Comparison of ENCODE assay signal across 10 cellular contexts in the genomic region with DNA sequence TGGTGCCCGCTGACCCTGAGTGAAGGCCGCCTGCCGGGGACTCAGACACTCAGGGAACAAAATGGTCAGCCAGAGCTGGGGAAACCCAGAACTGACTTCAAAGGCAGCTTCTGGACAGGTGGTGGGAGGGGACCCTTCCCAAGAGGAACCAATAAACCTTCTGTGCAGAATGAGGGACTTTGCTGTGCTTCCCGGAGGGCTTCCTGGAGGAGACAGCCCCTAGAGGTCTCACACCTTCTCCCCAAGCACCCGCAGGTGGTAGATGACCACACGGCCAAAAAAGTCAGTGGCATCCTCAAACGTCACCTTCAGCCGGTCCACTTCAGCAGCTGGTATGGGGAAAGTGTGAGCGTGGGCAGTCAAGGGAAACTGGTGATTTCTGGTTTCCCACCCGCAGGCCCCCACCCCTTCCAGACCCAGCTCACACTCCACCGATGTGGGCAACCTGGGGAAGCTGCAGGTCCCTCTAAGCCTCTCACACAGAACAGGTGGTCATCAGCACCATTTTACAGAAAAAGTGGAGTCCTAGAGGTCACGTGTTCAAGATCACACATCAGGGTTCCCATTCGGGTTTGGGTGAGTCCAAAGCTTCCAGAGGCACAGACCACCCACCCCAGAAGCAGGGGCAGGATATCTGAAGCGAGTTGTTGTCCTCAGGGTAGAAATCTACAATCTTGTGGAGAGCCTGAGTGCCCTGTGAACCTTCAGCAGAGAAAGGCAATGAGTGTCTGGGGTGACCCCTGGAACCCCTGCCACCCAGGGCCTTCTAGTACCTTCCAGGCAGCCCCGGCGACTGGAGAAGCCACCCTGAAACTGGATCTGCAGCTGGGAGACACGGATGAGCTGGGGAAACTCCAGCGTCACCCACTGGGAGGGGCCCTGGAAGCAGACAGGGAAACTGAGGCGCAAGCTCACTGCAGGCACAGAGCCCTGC. TPM values are rescaled to one million over a fixed set of nuclear protein-coding genes. Genes with fewer than 3 reads are reported as not detected.
DNase-seq lines count a peak whose midpoint lies in the region; ATAC-seq, FAIRE-seq and TF ChIP-seq lines count a peak whose summit lies in the region.
"Had no signal": no experiment of that assay in that cellular context is flagged by ENCODE, and none has a peak within 500 bp of the region (broad histone marks: within the 10 kb centered on the region; RNA-seq: fewer than 3 reads in every experiment).

No MANE protein-coding gene starts in this region.

- H3K9ac ChIP-seq in GM12878 (ENCODE audit: control insufficient read depth, insufficient read depth, low read length): peak overlapping the region; percentile 70
- peak overlapping the region; percentile 90 for H3K9ac ChIP-seq in mesenchymal stem cell (ENCODE audit: low read length)

- no peak overlapping the region for H3K18ac ChIP-seq in mesenchymal stem cell (ENCODE audit: low read depth in 1 of 2, low read length in 2 of 2)

- H2AK5ac ChIP-seq in mesenchymal stem cell (ENCODE audit: low read length, severe bottlenecking): no peak overlapping the region

- DNase-seq in left ventricle myocardium inferior: no peak
- DNase-seq in Right ventricle myocardium superior: no peak
- DNase-seq in GM12878 (ENCODE audit: low read depth, low spot score): no peak
- no peak for DNase-seq in mesenchymal stem cell
- peak in 1 of 2 donors; percentile 85 for DNase-seq in vagina (ENCODE audit: extremely low spot score in 2 of 2)
- DNase-seq in adrenal gland: no peak

- no peak overlapping the region for H2BK120ac ChIP-seq in mesenchymal stem cell (ENCODE audit: low read depth, low read length)

- H3K79me1 ChIP-seq in mesenchymal stem cell (replicated peaks; ENCODE audit: low read length, poor library complexity, severe bottlenecking): peaks cover 27% of the 10 kb centered on the region

- TF ChIP-seq RAD21 in GM12878 (IDR thresholded peaks at IDR 0.05; ENCODE audit: insufficient read depth, low read depth, low read length): no peak

- H4K8ac ChIP-seq in mesenchymal stem cell (ENCODE audit: low read length): peak overlapping the region; percentile 15

- SMC1A ChIA-PET in GM12878 (lab: Charles Lee; ENCODE audit: uncharacterized antibody, unreplicated experiment): interaction anchor here (1.4 to 1.8 kb wide), 4 partner anchors 9 to 46 kb away, joined by 3 to 8 read pairs (median 6); no protein-coding TSS in a partner anchor

- no peak for TF ChIP-seq CTCF in left ventricle myocardium inferior (IDR thresholded peaks at IDR 0.05; ENCODE audit: borderline replicate concordance)
- no peak for TF ChIP-seq CTCF in GM12878 (IDR thresholded peaks at IDR 0.05 in 2 of 3, conservative IDR thresholded peaks at IDR 0.05 in 1 of 3; ENCODE audit: control insufficient read depth in 2 of 3, extremely low read depth in 1 of 3, insufficient read depth in 1 of 3, low read depth in 3 of 3, low read length in 3 of 3)
- TF ChIP-seq CTCF in vagina (IDR thresholded peaks at IDR 0.05): no peak
- TF ChIP-seq CTCF in adrenal gland (IDR thresholded peaks at IDR 0.05): no peak

- RAD21 ChIA-PET in GM12878 (lab: Charles Lee; ENCODE audit: unreplicated experiment): interaction anchor here (1.4 to 2.3 kb wide), 3 partner anchors 10 to 15 kb away, joined by 3 to 15 read pairs (median 4); a partner anchor contains a TSS

- no peak overlapping the region for H3K23ac ChIP-seq in mesenchymal stem cell (ENCODE audit: low read length in 2 of 2)

- no peak overlapping the region for H2BK5ac ChIP-seq in mesenchymal stem cell (ENCODE audit: low read depth, low read length, poor library complexity, severe bottlenecking)

- no peak overlapping the region for H2BK15ac ChIP-seq in mesenchymal stem cell (ENCODE audit: low read depth, poor library complexity, severe bottlenecking)

- WGBS in GM12878 (ENCODE audit: insufficient coverage, insufficient replicate concordance, low lambda C conversion rate, missing lambda C conversion rate): 38% methylated on average over 19 of the region's 19 CpGs
- 93% methylated on average over 19 of the region's 19 CpGs for WGBS in mesenchymal stem cell
- WGBS in adrenal gland, 4 donors: 79 to 92% (median 81%) methylated on average over 11 to 19 of the region's 19 CpGs

- H3K9me3 ChIP-seq in left ventricle myocardium inferior (replicated peaks) (no peaks in the 10 kb centered on the region), GM12878 (replicated peaks; ENCODE audit: control insufficient read depth, insufficient read depth, low read length) (no peaks in the 10 kb centered on the region), mesenchymal stem cell (ENCODE audit: control insufficient read depth, low read length) (no peaks in the 10 kb centered on the region), vagina (no peaks in the 10 kb centered on the region), adrenal gland (replicated peaks in 1 of 3) (no peaks in the 10 kb centered on the region)

- peak overlapping the region; percentile 99 for H3K4me2 ChIP-seq in GM12878 (ENCODE audit: control insufficient read depth, insufficient read depth)
- H3K4me2 ChIP-seq in mesenchymal stem cell (ENCODE audit: low read length, poor library complexity, severe bottlenecking): no peak overlapping the region

- 0 out of 2 replicates have a peak, but pooled peaks have one; percentile 2 for TF ChIP-seq POLR2A in GM12878 (IDR thresholded peaks at IDR 0.05; ENCODE audit: low read depth, low read length)
- no peak for TF ChIP-seq POLR2A in vagina (IDR thresholded peaks at IDR 0.05)
- no peak for TF ChIP-seq POLR2A in adrenal gland (IDR thresholded peaks at IDR 0.05)

- H3K4me1 ChIP-seq in left ventricle myocardium inferior (peaks cover 19% of the 10 kb centered on the region), GM12878 (ENCODE audit: control insufficient read depth, insufficient read depth, low read length) (peaks cover 5% of the 10 kb centered on the region; the same call in 1 of the 2 replicates), mesenchymal stem cell (ENCODE audit: control insufficient read depth, insufficient read depth, low read depth, low read length) (peaks cover 10% of the 10 kb centered on the region), vagina (peaks cover 11% of the 10 kb centered on the region), adrenal gland (replicated peaks in 1 of 2) (peaks cover 7 to 10% of the 10 kb centered on the region in 2 donors)

- CTCF ChIA-PET in GM12878 (lab: Yijun Ruan, JAX): interaction anchor here (0.6 to 1.5 kb wide), 4 partner anchors 13 to 79 kb away, joined by 3 to 4 read pairs (median 3); no protein-coding TSS in a partner anchor

- POLR2A ChIA-PET in GM12878 (lab: Charles Lee): interaction anchor here (0.5 to 3.2 kb wide), 3 partner anchors 10 to 317 kb away, joined by 3 to 25 read pairs (median 5); a partner anchor contains a TSS

- H3K14ac ChIP-seq in mesenchymal stem cell (ENCODE audit: low read length in 2 of 2): no peak overlapping the region

- BruUV-seq in GM12878 (replicated peaks; lab: Mats Ljungman, UMichigan): no TSS peak

- no peak overlapping the region for H4K91ac ChIP-seq in mesenchymal stem cell (ENCODE audit: low read length)

- ATAC-seq in Right ventricle myocardium superior (ENCODE audit: poor library complexity): no peak
- peak; percentile 18 for ATAC-seq in GM12878
- no peak for ATAC-seq in HG02938 (IDR thresholded peaks at IDR 0.05; ENCODE audit: unreplicated experiment)
- no peak for ATAC-seq in GM18502 (IDR thresholded peaks at IDR 0.05; ENCODE audit: poor library complexity, unreplicated experiment)

- intact Hi-C loops in left ventricle myocardium inferior (cut with micrococcal nuclease) (no loop called here), Right ventricle myocardium superior (cut with DNase I) (no loop called here), GM12878 (cut with micrococcal nuclease; ENCODE audit: unreplicated experiment) (no loop called here), vagina (cut with DNase I) (no loop called here), adrenal gland (cut with DNase I) (no loop called here)

- FAIRE-seq in GM12878 (lab: Jason Lieb, UNC): no peak

- no peak overlapping the region for H3K4ac ChIP-seq in mesenchymal stem cell (ENCODE audit: low read depth in 1 of 2, low read length in 2 of 2)

- no peaks in the 10 kb centered on the region for H4K20me1 ChIP-seq in GM12878 (ENCODE audit: control insufficient read depth, insufficient read depth)

- H2BK12ac ChIP-seq in mesenchymal stem cell (ENCODE audit: low read length in 2 of 2): no peak overlapping the region

- H3K27ac ChIP-seq in left ventricle myocardium inferior (replicated peaks) (peak overlapping the region; percentile 75), GM12878 (ENCODE audit: control insufficient read depth, insufficient read depth) (peak overlapping the region; percentile 75), mesenchymal stem cell (ENCODE audit: low read length, poor library complexity, severe bottlenecking) (no peak overlapping the region), vagina (peak overlapping the region; percentile 51), adrenal gland (peak overlapping the region in 1 of 5 donors; percentile 45)

- TF ChIP-seq EP300 in GM12878 (IDR thresholded peaks at IDR 0.05; ENCODE audit: borderline replicate concordance in 1 of 2, control insufficient read depth in 1 of 2, low read depth in 2 of 2, low read length in 2 of 2): no peak

- H2AFZ ChIP-seq in GM12878 (ENCODE audit: control insufficient read depth, low read depth, low read length): no peak overlapping the region
- no peak overlapping the region for H2AFZ ChIP-seq in mesenchymal stem cell (ENCODE audit: low read depth, low read length)

- peaks cover 10% of the 10 kb centered on the region for H3K27me3 ChIP-seq in left ventricle myocardium inferior (ENCODE audit: low read depth)
- no peaks in the 10 kb centered on the region for H3K27me3 ChIP-seq in GM12878 (replicated peaks in 1 of 2; ENCODE audit: control insufficient read depth in 2 of 2, insufficient read depth in 2 of 2, low read length in 1 of 2)
- peaks cover 11 to 20% of the 10 kb centered on the region in 2 experiments for H3K27me3 ChIP-seq in mesenchymal stem cell (ENCODE audit: control insufficient read depth in 1 of 2, insufficient read depth in 1 of 2, low read length in 2 of 2)
- no peaks in the 10 kb centered on the region for H3K27me3 ChIP-seq in vagina
- H3K27me3 ChIP-seq in adrenal gland: no peaks in the 10 kb centered on the region

- in situ Hi-C loops in GM12878 (cut with MboI): no loop called here

- H3K36me3 ChIP-seq in left ventricle myocardium inferior (peaks cover 41% of the 10 kb centered on the region), GM12878 (ENCODE audit: control insufficient read depth in 2 of 2, insufficient read depth in 2 of 2, low read length in 1 of 2) (peaks cover 4 to 15% of the 10 kb centered on the region in 2 experiments), mesenchymal stem cell (ENCODE audit: control insufficient read depth in 1 of 2, insufficient read depth in 2 of 2, low read depth in 1 of 2, low read length in 2 of 2) (peaks cover 39 to 43% of the 10 kb centered on the region in 2 experiments), vagina (peaks cover 0 to 5% of the 10 kb centered on the region in 2 donors), adrenal gland (replicated peaks in 1 of 2) (peaks cover 0 to 26% of the 10 kb centered on the region in 2 donors)

- H3K79me2 ChIP-seq in GM12878 (ENCODE audit: control insufficient read depth, insufficient read depth, low read length): peaks cover 16% of the 10 kb centered on the region

- H3K4me3 ChIP-seq in left ventricle myocardium inferior (peak overlapping the region; percentile 74), GM12878 (peak overlapping the region; percentile 93), mesenchymal stem cell (ENCODE audit: insufficient read depth in 1 of 2, low read depth in 1 of 2, low read length in 2 of 2) (peak overlapping the region in 1 of 2 experiments; percentile 88), vagina (peak overlapping the region; percentile 60 to 79), adrenal gland (peak overlapping the region in 2 of 4 donors; percentile 41 to 63)

RNA-seq across cellular contexts. Expression of a gene that starts 1.2 kb away (rescaled TPM):
- total RNA-seq in left ventricle myocardium inferior (6.3 TPM), Right ventricle myocardium superior (5.9 TPM), GM12878 (2014; rRNA removed) (22.4 and 23.9 TPM in 2 replicates), GM12878 (2014; rRNA removed; fragmentation: Illumina TruSeq; extraction: Trizol) (19.7 and 22.5 TPM in 2 replicates), GM12878 (2021) (27.8 and 28.5 TPM in 2 replicates), vagina (12.5 TPM), adrenal gland (10 to 100 TPM in 7 of 8 donors, 1 to 10 TPM in 1; 4.0 to 16.4 (median 12.2) TPM)
- 10.1 and 12.1 TPM in 2 replicates for total RNA-seq in GM12878 (2013; cell fraction: nucleolus; rRNA removed)
- 9.9 TPM for polyA plus RNA-seq in GM12878 (2011; ENCODE audit: low read depth)
- polyA plus RNA-seq in GM12878 (2011; rRNA removed) (13.0 and 22.0 TPM in 2 replicates), GM12878 (2014; fragmentation: Illumina TruSeq; extraction: Trizol) (13.6 and 21.5 TPM in 2 replicates), GM12878 (2014; fragmentation: Nextera tagmentation; extraction: Ambion mirVana) (10 to 100 TPM; 43.3 to 44.8 TPM), GM12878 (2014; rRNA removed) (31.0 and 33.7 TPM in 2 replicates), GM12878 (2016; fragmentation: Nextera tagmentation; extraction: Ambion mirVana) (10 to 100 TPM; 28.4 to 29.0 TPM), adrenal gland (10 to 100 TPM in 2 of 3 donors, 1 to 10 TPM in 1; 9.9 to 21.6 (median 21.2) TPM)
- polyA plus RNA-seq in GM12878 (2011; cell fraction: cytosol; rRNA removed): 17.5 and 27.3 TPM in 2 replicates
- polyA plus RNA-seq in GM12878 (2011; cell fraction: nucleus; rRNA removed): 42.0 and 47.9 TPM in 2 replicates
- polyA plus RNA-seq in GM12878 (2012): 14.9 and 16.6 TPM in 2 replicates
- polyA minus RNA-seq in GM12878 (2011; rRNA and poly(A)+ RNA removed): 7.8 and 15.9 TPM in 2 replicates
- polyA minus RNA-seq in GM12878 (2011; cell fraction: cytosol; rRNA and poly(A)+ RNA removed): 4.4 and 5.5 TPM in 2 replicates
- polyA minus RNA-seq in GM12878 (2011; cell fraction: nucleus; rRNA and poly(A)+ RNA removed): 7.3 and 10.1 TPM in 2 replicates
- 3.7 TPM for polyA plus RNA-seq in mesenchymal stem cell (2013, experiment 1 of 2)
- polyA plus RNA-seq in mesenchymal stem cell (2013, experiment 2 of 2): 3.1 TPM

RNA-seq across cellular contexts. Expression of a gene that starts 9.8 kb away (rescaled TPM):
- total RNA-seq in left ventricle myocardium inferior (not detected), Right ventricle myocardium superior (not detected), GM12878 (2014; rRNA removed) (0.11 and 0.34 TPM in 2 replicates), GM12878 (2014; rRNA removed; fragmentation: Illumina TruSeq; extraction: Trizol) (0.09 and 0.14 TPM in 2 replicates), GM12878 (2021) (0.10 and 0.16 TPM in 2 replicates), vagina (not detected), adrenal gland (under 1 TPM in 2 of 8 donors, not detected in 6; 0.14 to 0.42 TPM)
- 0.06 TPM in 1 of 2 replicates, not detected in the other for total RNA-seq in GM12878 (2013; cell fraction: nucleolus; rRNA removed)
- 0.09 TPM for polyA plus RNA-seq in GM12878 (2011; ENCODE audit: low read depth)
- polyA plus RNA-seq in GM12878 (2011; rRNA removed) (0.12 and 0.13 TPM in 2 replicates), GM12878 (2014; fragmentation: Illumina TruSeq; extraction: Trizol) (0.26 TPM in 1 of 2 replicates, not detected in the other), GM12878 (2014; fragmentation: Nextera tagmentation; extraction: Ambion mirVana) (under 1 TPM in 1 of 2 experiments, not detected in 1; 0.02 TPM), GM12878 (2014; rRNA removed) (0.19 and 0.51 TPM in 2 replicates), GM12878 (2016; fragmentation: Nextera tagmentation; extraction: Ambion mirVana) (under 1 TPM; 0.12 to 0.20 TPM), adrenal gland (under 1 TPM in 2 of 3 donors, not detected in 1; 0.08 to 0.11 TPM)
- polyA plus RNA-seq in GM12878 (2011; cell fraction: cytosol; rRNA removed): 0.03 and 0.06 TPM in 2 replicates
- 0.16 and 0.25 TPM in 2 replicates for polyA plus RNA-seq in GM12878 (2011; cell fraction: nucleus; rRNA removed)
- 0.16 and 0.24 TPM in 2 replicates for polyA plus RNA-seq in GM12878 (2012)
- polyA minus RNA-seq in GM12878 (2011; rRNA and poly(A)+ RNA removed): 0.22 and 0.46 TPM in 2 replicates
- not detected in 2 replicates for polyA minus RNA-seq in GM12878 (2011; cell fraction: cytosol; rRNA and poly(A)+ RNA removed)
- polyA minus RNA-seq in GM12878 (2011; cell fraction: nucleus; rRNA and poly(A)+ RNA removed): not detected in 2 replicates
- 0.01 TPM for polyA plus RNA-seq in mesenchymal stem cell (2013, experiment 1 of 2)
- 0.01 TPM for polyA plus RNA-seq in mesenchymal stem cell (2013, experiment 2 of 2)
- total RNA-seq: Daoy, mesenteric fat pad had no signal

RNA-seq across cellular contexts. Expression of a gene that starts 9.9 kb away (rescaled TPM):
- total RNA-seq in left ventricle myocardium inferior (37.2 TPM), Right ventricle myocardium superior (33.9 TPM), GM12878 (2014; rRNA removed) (98.3 and 125 TPM in 2 replicates), GM12878 (2014; rRNA removed; fragmentation: Illumina TruSeq; extraction: Trizol) (81.0 and 88.1 TPM in 2 replicates), GM12878 (2021) (113 and 118 TPM in 2 replicates), vagina (61.6 TPM), adrenal gland (10 to 100 TPM; 28.0 to 64.2 (median 50.4) TPM)
- total RNA-seq in GM12878 (2013; cell fraction: nucleolus; rRNA removed): 47.3 and 51.9 TPM in 2 replicates
- polyA plus RNA-seq in GM12878 (2011; ENCODE audit: low read depth): 100 TPM
- polyA plus RNA-seq in GM12878 (2011; rRNA removed) (35.0 and 73.8 TPM in 2 replicates), GM12878 (2014; fragmentation: Illumina TruSeq; extraction: Trizol) (40.2 and 89.4 TPM in 2 replicates), GM12878 (2014; fragmentation: Nextera tagmentation; extraction: Ambion mirVana) (10 to 100 TPM; 70.8 TPM), GM12878 (2014; rRNA removed) (102 and 126 TPM in 2 replicates), GM12878 (2016; fragmentation: Nextera tagmentation; extraction: Ambion mirVana) (100 to 1,000 TPM; 108 to 119 TPM), adrenal gland (100 to 1,000 TPM in 2 of 3 donors, 10 to 100 TPM in 1; 21.7 to 195 (median 140) TPM)
- 124 and 158 TPM in 2 replicates for polyA plus RNA-seq in GM12878 (2011; cell fraction: cytosol; rRNA removed)
- polyA plus RNA-seq in GM12878 (2011; cell fraction: nucleus; rRNA removed): 213 and 235 TPM in 2 replicates
- 113 and 114 TPM in 2 replicates for polyA plus RNA-seq in GM12878 (2012)
- 55.2 and 80.2 TPM in 2 replicates for polyA minus RNA-seq in GM12878 (2011; rRNA and poly(A)+ RNA removed)
- polyA minus RNA-seq in GM12878 (2011; cell fraction: cytosol; rRNA and poly(A)+ RNA removed): 34.3 and 37.6 TPM in 2 replicates
- 57.1 and 106 TPM in 2 replicates for polyA minus RNA-seq in GM12878 (2011; cell fraction: nucleus; rRNA and poly(A)+ RNA removed)
- polyA plus RNA-seq in mesenchymal stem cell (2013, experiment 1 of 2): 145 TPM
- polyA plus RNA-seq in mesenchymal stem cell (2013, experiment 2 of 2): 144 TPM

RNA-seq across cellular contexts. Expression of a gene that starts 10.0 kb away (rescaled TPM):
- total RNA-seq in left ventricle myocardium inferior (20.2 TPM), Right ventricle myocardium superior (21.0 TPM), GM12878 (2014; rRNA removed) (31.1 and 33.5 TPM in 2 replicates), GM12878 (2014; rRNA removed; fragmentation: Illumina TruSeq; extraction: Trizol) (14.9 TPM in 2 replicates), GM12878 (2021) (25.8 and 27.1 TPM in 2 replicates), vagina (18.9 TPM), adrenal gland (10 to 100 TPM in 7 of 8 donors, 1 to 10 TPM in 1; 8.3 to 32.2 (median 24.0) TPM)
- 31.6 and 35.8 TPM in 2 replicates for total RNA-seq in GM12878 (2013; cell fraction: nucleolus; rRNA removed)
- 9.7 TPM for polyA plus RNA-seq in GM12878 (2011; ENCODE audit: low read depth)
- polyA plus RNA-seq in GM12878 (2011; rRNA removed) (5.3 and 13.7 TPM in 2 replicates), GM12878 (2014; fragmentation: Illumina TruSeq; extraction: Trizol) (8.6 and 19.6 TPM in 2 replicates), GM12878 (2014; fragmentation: Nextera tagmentation; extraction: Ambion mirVana) (1 to 10 TPM; 3.7 to 6.0 TPM), GM12878 (2014; rRNA removed) (30.8 and 31.5 TPM in 2 replicates), GM12878 (2016; fragmentation: Nextera tagmentation; extraction: Ambion mirVana) (10 to 100 TPM; 39.0 to 40.3 TPM), adrenal gland (10 to 100 TPM; 20.3 to 49.6 (median 34.2) TPM)
- polyA plus RNA-seq in GM12878 (2011; cell fraction: cytosol; rRNA removed): 15.2 and 24.3 TPM in 2 replicates
- polyA plus RNA-seq in GM12878 (2011; cell fraction: nucleus; rRNA removed): 25.3 and 37.8 TPM in 2 replicates
- 10.9 and 13.6 TPM in 2 replicates for polyA plus RNA-seq in GM12878 (2012)
- 8.3 and 14.1 TPM in 2 replicates for polyA minus RNA-seq in GM12878 (2011; rRNA and poly(A)+ RNA removed)
- polyA minus RNA-seq in GM12878 (2011; cell fraction: cytosol; rRNA and poly(A)+ RNA removed): 5.9 and 10.2 TPM in 2 replicates
- polyA minus RNA-seq in GM12878 (2011; cell fraction: nucleus; rRNA and poly(A)+ RNA removed): 6.8 and 16.6 TPM in 2 replicates
- 24.0 TPM for polyA plus RNA-seq in mesenchymal stem cell (2013, experiment 1 of 2)
- 21.1 TPM for polyA plus RNA-seq in mesenchymal stem cell (2013, experiment 2 of 2)

RNA-seq across cellular contexts. Expression of a gene that starts 31.9 kb away (rescaled TPM):
- total RNA-seq in left ventricle myocardium inferior (0.49 TPM), Right ventricle myocardium superior (0.83 TPM), GM12878 (2014; rRNA removed) (13.6 and 17.9 TPM in 2 replicates), GM12878 (2014; rRNA removed; fragmentation: Illumina TruSeq; extraction: Trizol) (6.4 and 7.6 TPM in 2 replicates), GM12878 (2021) (33.0 and 36.6 TPM in 2 replicates), vagina (not detected), adrenal gland (1 to 10 TPM in 2 of 8 donors, under 1 TPM in 3, not detected in 3; 0.42 to 3.7 (median 0.57) TPM)
- total RNA-seq in GM12878 (2013; cell fraction: nucleolus; rRNA removed): 4.9 and 5.2 TPM in 2 replicates
- polyA plus RNA-seq in GM12878 (2011; ENCODE audit: low read depth): 13.7 TPM
- polyA plus RNA-seq in GM12878 (2011; rRNA removed) (0.69 and 1.8 TPM in 2 replicates), GM12878 (2014; fragmentation: Illumina TruSeq; extraction: Trizol) (4.2 and 10.0 TPM in 2 replicates), GM12878 (2014; fragmentation: Nextera tagmentation; extraction: Ambion mirVana) (under 1 TPM; 0.09 to 0.21 TPM), GM12878 (2014; rRNA removed) (22.7 and 33.8 TPM in 2 replicates), GM12878 (2016; fragmentation: Nextera tagmentation; extraction: Ambion mirVana) (10 to 100 TPM in 1 of 2 experiments, 1 to 10 TPM in 1; 7.8 to 11.3 TPM), adrenal gland (1 to 10 TPM in 2 of 3 donors, not detected in 1; 3.3 to 6.0 TPM)
- 4.8 and 5.5 TPM in 2 replicates for polyA plus RNA-seq in GM12878 (2011; cell fraction: cytosol; rRNA removed)
- polyA plus RNA-seq in GM12878 (2011; cell fraction: nucleus; rRNA removed): 8.7 and 9.5 TPM in 2 replicates
- 42.4 and 45.0 TPM in 2 replicates for polyA plus RNA-seq in GM12878 (2012)
- 0.59 and 3.2 TPM in 2 replicates for polyA minus RNA-seq in GM12878 (2011; rRNA and poly(A)+ RNA removed)
- 1.7 and 2.5 TPM in 2 replicates for polyA minus RNA-seq in GM12878 (2011; cell fraction: cytosol; rRNA and poly(A)+ RNA removed)
- polyA minus RNA-seq in GM12878 (2011; cell fraction: nucleus; rRNA and poly(A)+ RNA removed): 2.1 and 3.3 TPM in 2 replicates
- polyA plus RNA-seq in mesenchymal stem cell (2013, experiment 1 of 2): 0.35 TPM
- 0.37 TPM for polyA plus RNA-seq in mesenchymal stem cell (2013, experiment 2 of 2)
